ENCODE assay signal across 32 cellular contexts in genomic region chr12:99567072-99567471, GRCh38.
"Had no signal": no experiment of that assay in that cellular context is flagged by ENCODE, and none has a peak within 500 bp of the region (broad histone marks: within the 10 kb centered on the region; RNA-seq: fewer than 3 reads in every experiment).

No MANE protein-coding gene starts in this region.

- H3K4me1 Mint-ChIP-seq: activated CD4-positive, alpha-beta T cell treated with anti-CD3 and anti-CD28 coated beads for 36 hours; activated CD4-positive, alpha-beta T cell treated with anti-CD3 and anti-CD28 coated beads, Interleukin-2, amount 10 ng/mL, durations not matched to agents 24 days and 14 days; activated CD8-positive, alpha-beta memory T cell treated with anti-CD3 and anti-CD28 coated beads, Interleukin-2, amount 10 ng/mL, durations not matched to agents 7 days and 5 days; activated naive CD4-positive, alpha-beta T cell treated with anti-CD3 and anti-CD28 coated beads, Interleukin-2, amount 50 U/mL, for 24 hours; activated naive CD8-positive, alpha-beta T cell treated with anti-CD3 and anti-CD28 coated beads, Interleukin-2, amount 10 ng/mL, durations not matched to agents 7 days and 5 days; central memory CD8-positive, alpha-beta T cell; T-helper 17 cell had no signal

- H3K9me3 ChIP-seq: esophagus muscularis mucosa had no signal

- H3K27me3 ChIP-seq: brain microvascular endothelial cell, dorsolateral prefrontal cortex, esophagus muscularis mucosa, gastroesophageal sphincter, heart right ventricle had no signal

- H3K4me3 ChIP-seq: coronary artery, dorsolateral prefrontal cortex, esophagus muscularis mucosa, gastroesophageal sphincter, heart right ventricle had no signal

- H3K4me3 Mint-ChIP-seq: activated CD4-positive, alpha-beta memory T cell treated with anti-CD3 and anti-CD28 coated beads for 36 hours; activated CD4-positive, alpha-beta T cell treated with anti-CD3 and anti-CD28 coated beads for 36 hours; activated CD4-positive, alpha-beta T cell treated with anti-CD3 and anti-CD28 coated beads, Interleukin-2, amount 10 ng/mL, durations not matched to agents 24 days and 14 days; activated CD8-positive, alpha-beta memory T cell treated with anti-CD3 and anti-CD28 coated beads, Interleukin-2, amount 10 ng/mL, durations not matched to agents 7 days and 5 days; activated CD8-positive, alpha-beta T cell treated with anti-CD3 and anti-CD28 coated beads, Interleukin-2, amount 10 ng/mL, durations not matched to agents 7 days and 5 days; activated naive CD4-positive, alpha-beta T cell treated with anti-CD3 and anti-CD28 coated beads for 36 hours; activated naive CD4-positive, alpha-beta T cell treated with anti-CD3 and anti-CD28 coated beads, Interleukin-2, amount 50 U/mL, for 24 hours; activated naive CD8-positive, alpha-beta T cell treated with anti-CD3 and anti-CD28 coated beads, Interleukin-2, amount 10 ng/mL, durations not matched to agents 7 days and 5 days; activated T-helper 1 cell treated with anti-CD3 and anti-CD28 coated beads, Interleukin-12 subunit alpha, Interleukin-12 subunit beta, Interleukin-2, Interleukin-4 antibody, amounts not matched to agents 30 ng/mL and 10 ng/mL and 1 ng/mL, durations not matched to agents 14 hours and 24 hours and 36 hours; central memory CD8-positive, alpha-beta T cell; dendritic cell treated with granulocyte-macrophage colony-stimulating factor and Interleukin-4, amounts not matched to agents 40 ng/mL and 50 ng/mL, for 4 days; T-helper 17 cell; T-helper 2 cell treated with Interferon-gamma antibody and Interleukin-4, amounts not matched to agents 5 μg/mL and 100 μg/mL, for 36 hours had no signal

- H3K9me3 Mint-ChIP-seq: activated CD4-positive, alpha-beta T cell treated with anti-CD3 and anti-CD28 coated beads, Interleukin-2, amount 10 ng/mL, durations not matched to agents 24 days and 14 days; activated naive CD4-positive, alpha-beta T cell treated with anti-CD3 and anti-CD28 coated beads for 36 hours; activated naive CD4-positive, alpha-beta T cell treated with anti-CD3 and anti-CD28 coated beads, Interleukin-2, amount 50 U/mL, for 24 hours; activated naive CD8-positive, alpha-beta T cell treated with anti-CD3 and anti-CD28 coated beads, Interleukin-2, amount 10 ng/mL, durations not matched to agents 7 days and 5 days; activated T-helper 1 cell treated with anti-CD3 and anti-CD28 coated beads, Interleukin-12 subunit alpha, Interleukin-12 subunit beta, Interleukin-2, Interleukin-4 antibody, amounts not matched to agents 30 ng/mL and 10 ng/mL and 1 ng/mL, durations not matched to agents 14 hours and 24 hours and 36 hours; dendritic cell treated with granulocyte-macrophage colony-stimulating factor and Interleukin-4, amounts not matched to agents 40 ng/mL and 50 ng/mL, for 4 days had no signal

- ATAC-seq: activated CD4-positive, alpha-beta T cell treated with anti-CD3 and anti-CD28 coated beads for 36 hours; activated CD8-positive, alpha-beta memory T cell treated with anti-CD3 and anti-CD28 coated beads, Interleukin-2, amount 10 ng/mL, durations not matched to agents 7 days and 5 days; activated CD8-positive, alpha-beta T cell treated with anti-CD3 and anti-CD28 coated beads, Interleukin-2, amount 10 ng/mL, durations not matched to agents 7 days and 5 days; gastroesophageal sphincter; heart right ventricle; T-helper 17 cell had no signal

- H3K36me3 ChIP-seq: brain microvascular endothelial cell, esophagus muscularis mucosa, gastroesophageal sphincter, heart right ventricle, WERI-Rb-1 had no signal

- H3K27me3 Mint-ChIP-seq: activated CD4-positive, alpha-beta memory T cell treated with anti-CD3 and anti-CD28 coated beads for 36 hours; activated CD4-positive, alpha-beta T cell treated with anti-CD3 and anti-CD28 coated beads for 36 hours; activated CD4-positive, alpha-beta T cell treated with anti-CD3 and anti-CD28 coated beads, Interleukin-2, amount 10 ng/mL, durations not matched to agents 24 days and 14 days; activated CD8-positive, alpha-beta memory T cell treated with anti-CD3 and anti-CD28 coated beads, Interleukin-2, amount 10 ng/mL, durations not matched to agents 7 days and 5 days; activated naive CD4-positive, alpha-beta T cell treated with anti-CD3 and anti-CD28 coated beads, Interleukin-2, amount 50 U/mL, for 24 hours; activated naive CD8-positive, alpha-beta T cell treated with anti-CD3 and anti-CD28 coated beads, Interleukin-2, amount 10 ng/mL, durations not matched to agents 7 days and 5 days; central memory CD8-positive, alpha-beta T cell; dendritic cell treated with granulocyte-macrophage colony-stimulating factor and Interleukin-4, amounts not matched to agents 40 ng/mL and 50 ng/mL, for 4 days; T-helper 17 cell had no signal

- H3K36me3 Mint-ChIP-seq: activated CD4-positive, alpha-beta memory T cell treated with anti-CD3 and anti-CD28 coated beads for 36 hours; activated CD8-positive, alpha-beta memory T cell treated with anti-CD3 and anti-CD28 coated beads, Interleukin-2, amount 10 ng/mL, durations not matched to agents 7 days and 5 days; activated naive CD4-positive, alpha-beta T cell treated with anti-CD3 and anti-CD28 coated beads, Interleukin-2, amount 50 U/mL, for 24 hours; activated naive CD8-positive, alpha-beta T cell treated with anti-CD3 and anti-CD28 coated beads, Interleukin-2, amount 10 ng/mL, durations not matched to agents 7 days and 5 days had no signal

- DNase-seq: activated CD4-positive, alpha-beta memory T cell treated with anti-CD3 and anti-CD28 coated beads for 36 hours; activated CD4-positive, alpha-beta T cell treated with anti-CD3 and anti-CD28 coated beads for 36 hours; activated CD4-positive, alpha-beta T cell treated with anti-CD3 and anti-CD28 coated beads, Interleukin-2, amount 10 ng/mL, durations not matched to agents 24 days and 14 days; activated CD4-positive, CD25-positive, alpha-beta regulatory T cell; activated CD4-positive, CD25-positive, alpha-beta regulatory T cell treated with anti-CD3 and anti-CD28 coated beads, Interleukin-2, amount 50 U/mL, for 72 hours; activated CD8-positive, alpha-beta memory T cell treated with anti-CD3 and anti-CD28 coated beads, Interleukin-2, amount 10 ng/mL, durations not matched to agents 7 days and 5 days; activated CD8-positive, alpha-beta memory T cell treated with anti-CD3 and anti-CD28 coated beads, Interleukin-2, amount 50 U/mL, for 4 hours; activated CD8-positive, alpha-beta T cell treated with anti-CD3 and anti-CD28 coated beads, Interleukin-2, amount 10 ng/mL, durations not matched to agents 7 days and 5 days; activated effector memory CD4-positive, alpha-beta T cell treated with anti-CD3 and anti-CD28 coated beads, Interleukin-2, amount 50 U/mL, for 16 hours; activated naive CD4-positive, alpha-beta T cell treated with anti-CD3 and anti-CD28 coated beads for 36 hours; activated naive CD8-positive, alpha-beta T cell treated with anti-CD3 and anti-CD28 coated beads, Interleukin-2, amount 10 ng/mL, durations not matched to agents 7 days and 5 days; activated T-cell treated with anti-CD3 and anti-CD28 coated beads, Interleukin-2, amount 50 U/mL, for 1 hour; activated T-cell treated with anti-CD3 and anti-CD28 coated beads, Interleukin-2, amount 50 U/mL, for 48 hours; brain microvascular endothelial cell; dorsolateral prefrontal cortex; effector memory CD4-positive, alpha-beta T cell; erythroblast; foreskin melanocyte; heart right ventricle; T-helper 1 cell; T-helper 17 cell; T1000; WERI-Rb-1 had no signal

- H3K4me1 ChIP-seq: esophagus muscularis mucosa, gastroesophageal sphincter, heart right ventricle had no signal

- H3K27ac ChIP-seq: brain microvascular endothelial cell, coronary artery, dorsolateral prefrontal cortex, esophagus muscularis mucosa, gastroesophageal sphincter, heart right ventricle, WERI-Rb-1 had no signal

- H3K27ac Mint-ChIP-seq: activated CD4-positive, alpha-beta memory T cell treated with anti-CD3 and anti-CD28 coated beads for 36 hours; activated CD4-positive, alpha-beta T cell treated with anti-CD3 and anti-CD28 coated beads for 36 hours; activated CD4-positive, alpha-beta T cell treated with anti-CD3 and anti-CD28 coated beads, Interleukin-2, amount 10 ng/mL, durations not matched to agents 24 days and 14 days; activated CD8-positive, alpha-beta memory T cell treated with anti-CD3 and anti-CD28 coated beads, Interleukin-2, amount 10 ng/mL, durations not matched to agents 7 days and 5 days; activated CD8-positive, alpha-beta T cell treated with anti-CD3 and anti-CD28 coated beads, Interleukin-2, amount 10 ng/mL, durations not matched to agents 7 days and 5 days; activated naive CD4-positive, alpha-beta T cell treated with anti-CD3 and anti-CD28 coated beads for 36 hours; activated naive CD4-positive, alpha-beta T cell treated with anti-CD3 and anti-CD28 coated beads, Interleukin-2, amount 50 U/mL, for 24 hours; activated naive CD8-positive, alpha-beta T cell treated with anti-CD3 and anti-CD28 coated beads, Interleukin-2, amount 10 ng/mL, durations not matched to agents 7 days and 5 days; activated T-helper 1 cell treated with anti-CD3 and anti-CD28 coated beads, Interleukin-12 subunit alpha, Interleukin-12 subunit beta, Interleukin-2, Interleukin-4 antibody, amounts not matched to agents 30 ng/mL and 10 ng/mL and 1 ng/mL, durations not matched to agents 14 hours and 24 hours and 36 hours; activated T-helper 2 cell treated with anti-CD3 and anti-CD28 coated beads, Interferon-gamma antibody, Interleukin-2, Interleukin-4, amounts not matched to agents 10 μg/mL and 5 μg/mL and 100 μg/mL, durations not matched to agents 14 hours and 24 hours and 36 hours; dendritic cell treated with granulocyte-macrophage colony-stimulating factor and Interleukin-4, amounts not matched to agents 40 ng/mL and 50 ng/mL, for 4 days; T-helper 17 cell; T-helper 2 cell treated with Interferon-gamma antibody and Interleukin-4, amounts not matched to agents 5 μg/mL and 100 μg/mL, for 36 hours had no signal
